In the genomic region with DNA sequence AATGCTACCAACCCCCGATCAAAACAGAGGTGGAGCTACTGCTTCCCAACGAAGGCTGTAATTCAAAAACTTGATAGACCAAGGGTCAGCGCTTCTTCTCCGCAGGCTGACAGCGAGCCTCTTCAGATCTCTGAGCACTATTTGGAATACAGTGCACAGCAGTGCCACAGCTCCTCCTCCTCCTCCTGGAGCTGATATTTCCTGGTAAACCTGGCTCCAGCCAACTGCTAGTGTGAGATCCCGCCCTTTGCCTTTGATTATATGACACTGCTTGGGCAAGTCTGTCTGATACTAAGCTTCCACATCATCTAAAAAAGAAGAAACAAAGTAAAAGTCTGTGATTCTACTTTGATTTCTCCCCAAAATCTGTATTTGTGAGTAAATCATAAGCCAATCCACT, we compare ENCODE assay signal across 22 cellular contexts.
"Had no signal": no experiment of that assay in that cellular context is flagged by ENCODE, and none has a peak within 500 bp of the region (broad histone marks: within the 10 kb centered on the region; RNA-seq: fewer than 3 reads in every experiment).

No MANE protein-coding gene starts in this region.

- H3K36me3 Mint-ChIP-seq: activated naive CD4-positive, alpha-beta T cell treated with anti-CD3 and anti-CD28 coated beads, Interleukin-2, amount 50 U/mL, for 24 hours had no signal

- H3K4me1 ChIP-seq: breast epithelium had no signal

- H3K4me3 Mint-ChIP-seq: activated CD8-positive, alpha-beta T cell treated with anti-CD3 and anti-CD28 coated beads for 36 hours; activated naive CD4-positive, alpha-beta T cell treated with anti-CD3 and anti-CD28 coated beads, Interleukin-2, amount 50 U/mL, for 24 hours; activated T-cell treated with anti-CD3 and anti-CD28 coated beads, Interleukin-2, amount 50 U/mL, for 72 hours had no signal

- H3K36me3 ChIP-seq: breast epithelium, WERI-Rb-1 had no signal

- H3K4me1 Mint-ChIP-seq: activated naive CD4-positive, alpha-beta T cell treated with anti-CD3 and anti-CD28 coated beads, Interleukin-2, amount 50 U/mL, for 24 hours had no signal

- H3K27me3 Mint-ChIP-seq: activated CD8-positive, alpha-beta T cell treated with anti-CD3 and anti-CD28 coated beads for 36 hours; activated naive CD4-positive, alpha-beta T cell treated with anti-CD3 and anti-CD28 coated beads, Interleukin-2, amount 50 U/mL, for 24 hours had no signal

- H3K4me2 ChIP-seq: KMS-11 had no signal

- ATAC-seq: activated CD4-positive, CD25-positive, alpha-beta regulatory T cell treated with anti-CD3 and anti-CD28 coated beads, Interleukin-2, amount 50 U/mL, for 24 hours; activated CD8-positive, alpha-beta T cell treated with anti-CD3 and anti-CD28 coated beads for 36 hours; activated T-cell treated with anti-CD3 and anti-CD28 coated beads, Interleukin-2, amount 50 U/mL, for 72 hours had no signal

- H3K4me3 ChIP-seq: breast epithelium had no signal

- H3K27ac ChIP-seq: breast epithelium, KMS-11, WERI-Rb-1 had no signal

- H3K27me3 ChIP-seq: breast epithelium had no signal

- H3K9me3 ChIP-seq: breast epithelium had no signal

- H3K9ac ChIP-seq: KMS-11 had no signal

- DNase-seq: activated CD4-positive, alpha-beta T cell treated with anti-CD3 and anti-CD28 coated beads for 4 hours; activated CD8-positive, alpha-beta memory T cell treated with anti-CD3 and anti-CD28 coated beads, Interleukin-2, amount 50 U/mL, for 4 hours; activated CD8-positive, alpha-beta T cell treated with anti-CD3 and anti-CD28 coated beads for 36 hours; activated naive CD4-positive, alpha-beta T cell; activated T-cell treated with anti-CD3 and anti-CD28 coated beads, Interleukin-2, amount 50 U/mL, for 72 hours; aorta; central memory CD4-positive, alpha-beta T cell; NCI-H1092; NCI-H1417 treated with DMSO at 0.1 percent for 48 hours; NCI-H1694; NCI-H2029; NCI-H446; NCI-H526; NCI-H82; SIG-M5; T-helper 1 cell; WERI-Rb-1 had no signal

- H3K27ac Mint-ChIP-seq: activated CD8-positive, alpha-beta T cell treated with anti-CD3 and anti-CD28 coated beads for 36 hours; activated naive CD4-positive, alpha-beta T cell treated with anti-CD3 and anti-CD28 coated beads, Interleukin-2, amount 50 U/mL, for 24 hours; activated T-cell treated with anti-CD3 and anti-CD28 coated beads, Interleukin-2, amount 50 U/mL, for 72 hours; activated T-helper 2 cell treated with anti-CD3 and anti-CD28 coated beads, Interferon-gamma antibody, Interleukin-2, Interleukin-4, amounts not matched to agents 10 μg/mL and 5 μg/mL and 100 μg/mL, durations not matched to agents 14 hours and 24 hours and 36 hours had no signal
